ENCODE assay signal across 8 cellular contexts in genomic region chr5:16552666-16553343, GRCh38.
A peak's percentile ranks its signal among the peaks of the same experiment; 100 is the strongest.
DNase-seq lines count a peak whose midpoint lies in the region; ATAC-seq, FAIRE-seq and TF ChIP-seq lines count a peak whose summit lies in the region.

No MANE protein-coding gene starts in this region.

- FAIRE-seq in HTR-8/SVneo (lab: Jason Lieb, UNC), result peak; percentile 42

- no peaks in the 10 kb centered on the region for H3K27me3 ChIP-seq in adrenal gland
- no peaks in the 10 kb centered on the region for H3K27me3 ChIP-seq in gastrocnemius medialis

- 34 to 45% (median 39%) methylated on average over 7 of the region's 7 CpGs for WGBS in adrenal gland, 4 donors

- no peaks in the 10 kb centered on the region for H3K36me3 ChIP-seq in adrenal gland (replicated peaks in 1 of 2)
- H3K36me3 ChIP-seq in gastrocnemius medialis, result no peaks in the 10 kb centered on the region

- DNase-seq in ELR (ENCODE audit: low read depth) (peak; percentile 82), HTR-8/SVneo (ENCODE audit: insufficient read length, low spot score) (peak; percentile 71), SK-MEL-5 (ENCODE audit: low read depth, low spot score) (peak; percentile 88), adrenal gland (peak; percentile 46 to 83 (median 63)), left ventricle myocardium superior (peak; percentile 87), gastrocnemius medialis (peak; percentile 75 to 86), foreskin melanocyte (no peak)

- H3K4me1 ChIP-seq in adrenal gland (replicated peaks in 1 of 2) (no peaks in the 10 kb centered on the region), gastrocnemius medialis (peaks cover 22 to 25% of the 10 kb centered on the region in 2 donors)

- H3K4me3 ChIP-seq in adrenal gland, result no peak overlapping the region
- no peak overlapping the region for H3K4me3 ChIP-seq in gastrocnemius medialis

- intact Hi-C loops in adrenal gland (cut with DNase I) (no loop called here), left ventricle myocardium superior (cut with micrococcal nuclease) (loop anchor here (5.0 kb wide), 1 partner anchor 61 kb away; no protein-coding TSS in a partner anchor), gastrocnemius medialis (cut with DNase I; ENCODE audit: low total_unique reads) (loop anchor here (10.0 kb wide), 1 partner anchor 382 kb away; the partner anchor contains the start of gene MYO10)

- ATAC-seq in GM21576 (IDR thresholded peaks at IDR 0.05; ENCODE audit: unreplicated experiment), result peak; percentile 85
- peak; percentile 84 for ATAC-seq in left ventricle myocardium superior
- peak; percentile 67 to 81 for ATAC-seq in gastrocnemius medialis

- TF ChIP-seq CTCF in adrenal gland (IDR thresholded peaks at IDR 0.05) (peak; percentile 26 to 65 (median 44)), gastrocnemius medialis (IDR thresholded peaks at IDR 0.05 in 4 of 5, conservative IDR thresholded peaks at IDR 0.05 in 1 of 5) (peak; percentile 75 to 84 (median 81))

- in situ Hi-C loops in SK-MEL-5 (cut with HindIII; ENCODE audit: low pct_unique_long_range_greater_than_20kb, low sequenced_read_pairs) (no loop called here), gastrocnemius medialis (cut with MboI; ENCODE audit: low sequenced_read_pairs in 4 of 4) (loop anchor here (5.0 to 10.0 kb wide), 3 partner anchors 66 to 96 kb away; no protein-coding TSS in a partner anchor)

- H3K9me3 ChIP-seq in adrenal gland (replicated peaks in 1 of 3) (no peaks in the 10 kb centered on the region), gastrocnemius medialis (no peaks in the 10 kb centered on the region)

- TF ChIP-seq POLR2A in adrenal gland (IDR thresholded peaks at IDR 0.05) (no peak), gastrocnemius medialis (IDR thresholded peaks at IDR 0.05) (no peak)

- H3K27ac ChIP-seq in adrenal gland, result no peak overlapping the region
- H3K27ac ChIP-seq in gastrocnemius medialis, result peak overlapping the region; percentile 90 to 97 (median 94)

Comparison
In these comparisons a context has a peak if more than half of its experiments do, and no peak if none do; other contexts are left out.
1. H3K27ac ChIP-seq: peak in gastrocnemius medialis (4 of 4); none in adrenal gland (0 of 5).
2. intact Hi-C loops: an anchor here in left ventricle myocardium superior (5.0 kb wide) and gastrocnemius medialis (10.0 kb wide); none called in adrenal gland.
3. Peak in every context shown above with its lines, with median percentiles within 50 percentile points of each other: ATAC-seq.